In genomic region chr1:116494351-116494692, GRCh38 we compare ENCODE assay signal across 1 cellular context.
TF ChIP-seq lines count a peak whose summit lies in the region.

No MANE protein-coding gene starts in this region.

TF ChIP-seq in HepG2, 621 proteins besides CTCF, POLR2A, EP300 and RAD21 (continued from another document and continues in another):
- TF ChIP-seq, protein P1, sequence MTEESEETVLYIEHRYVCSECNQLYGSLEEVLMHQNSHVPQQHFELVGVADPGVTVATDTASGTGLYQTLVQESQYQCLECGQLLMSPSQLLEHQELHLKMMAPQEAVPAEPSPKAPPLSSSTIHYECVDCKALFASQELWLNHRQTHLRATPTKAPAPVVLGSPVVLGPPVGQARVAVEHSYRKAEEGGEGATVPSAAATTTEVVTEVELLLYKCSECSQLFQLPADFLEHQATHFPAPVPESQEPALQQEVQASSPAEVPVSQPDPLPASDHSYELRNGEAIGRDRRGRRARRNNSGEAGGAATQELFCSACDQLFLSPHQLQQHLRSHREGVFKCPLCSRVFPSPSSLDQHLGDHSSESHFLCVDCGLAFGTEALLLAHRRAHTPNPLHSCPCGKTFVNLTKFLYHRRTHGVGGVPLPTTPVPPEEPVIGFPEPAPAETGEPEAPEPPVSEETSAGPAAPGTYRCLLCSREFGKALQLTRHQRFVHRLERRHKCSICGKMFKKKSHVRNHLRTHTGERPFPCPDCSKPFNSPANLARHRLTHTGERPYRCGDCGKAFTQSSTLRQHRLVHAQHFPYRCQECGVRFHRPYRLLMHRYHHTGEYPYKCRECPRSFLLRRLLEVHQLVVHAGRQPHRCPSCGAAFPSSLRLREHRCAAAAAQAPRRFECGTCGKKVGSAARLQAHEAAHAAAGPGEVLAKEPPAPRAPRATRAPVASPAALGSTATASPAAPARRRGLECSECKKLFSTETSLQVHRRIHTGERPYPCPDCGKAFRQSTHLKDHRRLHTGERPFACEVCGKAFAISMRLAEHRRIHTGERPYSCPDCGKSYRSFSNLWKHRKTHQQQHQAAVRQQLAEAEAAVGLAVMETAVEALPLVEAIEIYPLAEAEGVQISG (CRISPR knock-in tag; IDR thresholded peaks at IDR 0.05), result no peak
- TF ChIP-seq ARID5B (CRISPR knock-in tag; IDR thresholded peaks at IDR 0.05) (0 out of 2 replicates have a peak, but pooled peaks have one; percentile 6), ZBTB1 (CRISPR knock-in tag; IDR thresholded peaks at IDR 0.05; ENCODE audit: borderline replicate concordance) (no peak), ZNF576 (CRISPR knock-in tag; IDR thresholded peaks at IDR 0.05) (no peak), PATZ1 (CRISPR knock-in tag; IDR thresholded peaks at IDR 0.05) (no peak), PHF5A (CRISPR knock-in tag; IDR thresholded peaks at IDR 0.05; ENCODE audit: low read depth, unreplicated experiment) (no peak), SMAD9 (CRISPR knock-in tag; IDR thresholded peaks at IDR 0.05) (no peak), MED8 (CRISPR knock-in tag; IDR thresholded peaks at IDR 0.05; ENCODE audit: insufficient replicate concordance) (no peak), IRF9 (CRISPR knock-in tag; IDR thresholded peaks at IDR 0.05; ENCODE audit: borderline replicate concordance) (no peak), GABPA (IDR thresholded peaks at IDR 0.05; ENCODE audit: low read depth, low read length) (no peak), GABPA (CRISPR knock-in tag; IDR thresholded peaks at IDR 0.05; ENCODE audit: low read depth) (no peak), ZNF567 (CRISPR knock-in tag; IDR thresholded peaks at IDR 0.05; ENCODE audit: borderline replicate concordance) (no peak), ZFP1 (CRISPR knock-in tag; IDR thresholded peaks at IDR 0.05) (no peak), ZNF234 (CRISPR knock-in tag; conservative IDR thresholded peaks at IDR 0.05) (no peak), TEAD3 (CRISPR knock-in tag; optimal IDR thresholded peaks at IDR 0.05; ENCODE audit: borderline replicate concordance) (peak; percentile 49), TERF1 (CRISPR knock-in tag; IDR thresholded peaks at IDR 0.05) (no peak), RFX5 (IDR thresholded peaks at IDR 0.05; ENCODE audit: low read depth, low read length) (no peak), HMG20B (CRISPR knock-in tag; conservative IDR thresholded peaks at IDR 0.05) (no peak), ZFP62 (CRISPR knock-in tag; IDR thresholded peaks at IDR 0.05) (no peak), SIN3B (IDR thresholded peaks at IDR 0.05; ENCODE audit: low read length) (no peak), FOXK1 (CRISPR knock-in tag; IDR thresholded peaks at IDR 0.05; ENCODE audit: borderline replicate concordance, low read depth) (no peak), GPN1 (CRISPR knock-in tag; IDR thresholded peaks at IDR 0.05; ENCODE audit: borderline replicate concordance) (no peak), IKZF1 (IDR thresholded peaks at IDR 0.05) (no peak), SOX13 (IDR thresholded peaks at IDR 0.05) (peak; percentile 41; the same call in 1 of the 2 replicates), SOX13 (CRISPR knock-in tag; conservative IDR thresholded peaks at IDR 0.05 in 1 of 2, IDR thresholded peaks at IDR 0.05 in 1 of 2) (peak in 1 of 2 experiments; percentile 21; a peak in 1 of 4 replicates), SRSF9 (IDR thresholded peaks at IDR 0.05; ENCODE audit: borderline replicate concordance, insufficient read depth, low read depth, low read length, poor library complexity, severe bottlenecking) (no peak), ZNF598 (CRISPR knock-in tag; IDR thresholded peaks at IDR 0.05; ENCODE audit: borderline replicate concordance) (no peak), RELA (CRISPR knock-in tag; IDR thresholded peaks at IDR 0.05) (no peak), WIZ (CRISPR knock-in tag; IDR thresholded peaks at IDR 0.05) (no peak), ZNF282 (IDR thresholded peaks at IDR 0.05; ENCODE audit: partially characterized antibody) (no peak), PHF20 (CRISPR knock-in tag; IDR thresholded peaks at IDR 0.05) (no peak), FLYWCH1 (CRISPR knock-in tag; IDR thresholded peaks at IDR 0.05) (no peak), ZSCAN31 (CRISPR knock-in tag; IDR thresholded peaks at IDR 0.05; ENCODE audit: low read depth) (no peak), ZNF34 (CRISPR knock-in tag; IDR thresholded peaks at IDR 0.05; ENCODE audit: borderline replicate concordance) (no peak), ZNF83 (CRISPR knock-in tag; IDR thresholded peaks at IDR 0.05; ENCODE audit: borderline replicate concordance) (no peak), FOXA3 (CRISPR knock-in tag; IDR thresholded peaks at IDR 0.05) (no peak), MXD4 (CRISPR knock-in tag; IDR thresholded peaks at IDR 0.05) (no peak)
- TF ChIP-seq, protein P2, sequence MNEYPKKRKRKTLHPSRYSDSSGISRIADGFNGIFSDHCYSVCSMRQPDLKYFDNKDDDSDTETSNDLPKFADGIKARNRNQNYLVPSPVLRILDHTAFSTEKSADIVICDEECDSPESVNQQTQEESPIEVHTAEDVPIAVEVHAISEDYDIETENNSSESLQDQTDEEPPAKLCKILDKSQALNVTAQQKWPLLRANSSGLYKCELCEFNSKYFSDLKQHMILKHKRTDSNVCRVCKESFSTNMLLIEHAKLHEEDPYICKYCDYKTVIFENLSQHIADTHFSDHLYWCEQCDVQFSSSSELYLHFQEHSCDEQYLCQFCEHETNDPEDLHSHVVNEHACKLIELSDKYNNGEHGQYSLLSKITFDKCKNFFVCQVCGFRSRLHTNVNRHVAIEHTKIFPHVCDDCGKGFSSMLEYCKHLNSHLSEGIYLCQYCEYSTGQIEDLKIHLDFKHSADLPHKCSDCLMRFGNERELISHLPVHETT (CRISPR knock-in tag; conservative IDR thresholded peaks at IDR 0.05), result no peak
- TF ChIP-seq, protein P3, sequence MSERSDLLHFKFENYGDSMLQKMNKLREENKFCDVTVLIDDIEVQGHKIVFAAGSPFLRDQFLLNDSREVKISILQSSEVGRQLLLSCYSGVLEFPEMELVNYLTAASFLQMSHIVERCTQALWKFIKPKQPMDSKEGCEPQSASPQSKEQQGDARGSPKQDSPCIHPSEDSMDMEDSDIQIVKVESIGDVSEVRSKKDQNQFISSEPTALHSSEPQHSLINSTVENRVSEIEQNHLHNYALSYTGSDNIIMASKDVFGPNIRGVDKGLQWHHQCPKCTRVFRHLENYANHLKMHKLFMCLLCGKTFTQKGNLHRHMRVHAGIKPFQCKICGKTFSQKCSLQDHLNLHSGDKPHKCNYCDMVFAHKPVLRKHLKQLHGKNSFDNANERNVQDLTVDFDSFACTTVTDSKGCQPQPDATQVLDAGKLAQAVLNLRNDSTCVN (CRISPR knock-in tag; IDR thresholded peaks at IDR 0.05; ENCODE audit: borderline replicate concordance), result no peak
- TF ChIP-seq, protein P4, sequence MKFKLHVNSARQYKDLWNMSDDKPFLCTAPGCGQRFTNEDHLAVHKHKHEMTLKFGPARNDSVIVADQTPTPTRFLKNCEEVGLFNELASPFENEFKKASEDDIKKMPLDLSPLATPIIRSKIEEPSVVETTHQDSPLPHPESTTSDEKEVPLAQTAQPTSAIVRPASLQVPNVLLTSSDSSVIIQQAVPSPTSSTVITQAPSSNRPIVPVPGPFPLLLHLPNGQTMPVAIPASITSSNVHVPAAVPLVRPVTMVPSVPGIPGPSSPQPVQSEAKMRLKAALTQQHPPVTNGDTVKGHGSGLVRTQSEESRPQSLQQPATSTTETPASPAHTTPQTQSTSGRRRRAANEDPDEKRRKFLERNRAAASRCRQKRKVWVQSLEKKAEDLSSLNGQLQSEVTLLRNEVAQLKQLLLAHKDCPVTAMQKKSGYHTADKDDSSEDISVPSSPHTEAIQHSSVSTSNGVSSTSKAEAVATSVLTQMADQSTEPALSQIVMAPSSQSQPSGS (CRISPR knock-in tag; IDR thresholded peaks at IDR 0.05), result 0 out of 2 replicates have a peak, but pooled peaks have one; percentile 13
- TF ChIP-seq, protein P5, sequence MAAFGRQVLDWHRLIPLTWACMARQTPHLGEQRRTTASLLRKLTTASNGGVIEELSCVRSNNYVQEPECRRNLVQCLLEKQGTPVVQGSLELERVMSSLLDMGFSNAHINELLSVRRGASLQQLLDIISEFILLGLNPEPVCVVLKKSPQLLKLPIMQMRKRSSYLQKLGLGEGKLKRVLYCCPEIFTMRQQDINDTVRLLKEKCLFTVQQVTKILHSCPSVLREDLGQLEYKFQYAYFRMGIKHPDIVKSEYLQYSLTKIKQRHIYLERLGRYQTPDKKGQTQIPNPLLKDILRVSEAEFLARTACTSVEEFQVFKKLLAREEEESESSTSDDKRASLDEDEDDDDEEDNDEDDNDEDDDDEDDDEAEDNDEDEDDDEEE (CRISPR knock-in tag; IDR thresholded peaks at IDR 0.05), result no peak
- TF ChIP-seq, protein P6, sequence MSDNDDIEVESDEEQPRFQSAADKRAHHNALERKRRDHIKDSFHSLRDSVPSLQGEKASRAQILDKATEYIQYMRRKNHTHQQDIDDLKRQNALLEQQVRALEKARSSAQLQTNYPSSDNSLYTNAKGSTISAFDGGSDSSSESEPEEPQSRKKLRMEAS (IDR thresholded peaks at IDR 0.05), result no peak
